Comparison of ENCODE assay signal across 1 cellular context in the genomic region with DNA sequence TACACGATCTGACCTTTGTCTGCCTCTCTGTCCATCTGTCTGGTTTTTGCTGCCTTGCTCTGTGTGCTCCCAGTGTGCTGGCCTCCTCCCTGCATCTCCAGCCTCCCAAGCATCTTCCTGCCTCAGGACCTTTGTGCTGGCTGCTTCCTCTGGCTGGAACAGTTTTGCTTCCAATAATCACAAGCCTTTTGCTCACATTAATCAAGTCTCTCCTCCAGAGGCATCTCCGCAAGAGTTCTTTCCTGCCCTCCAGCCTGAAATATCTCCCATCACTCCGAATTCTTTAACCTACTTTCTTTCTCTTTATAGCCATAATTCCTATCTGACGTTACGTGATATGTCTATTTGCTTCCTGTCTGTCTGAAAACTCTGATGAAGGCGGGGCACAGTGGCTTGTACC.
TF ChIP-seq lines count a peak whose summit lies in the region.

No MANE protein-coding gene starts in this region.

TF ChIP-seq in WTC11, 78 proteins besides CTCF, POLR2A, EP300 and RAD21 (continued from another document):
- TF ChIP-seq, protein P1, sequence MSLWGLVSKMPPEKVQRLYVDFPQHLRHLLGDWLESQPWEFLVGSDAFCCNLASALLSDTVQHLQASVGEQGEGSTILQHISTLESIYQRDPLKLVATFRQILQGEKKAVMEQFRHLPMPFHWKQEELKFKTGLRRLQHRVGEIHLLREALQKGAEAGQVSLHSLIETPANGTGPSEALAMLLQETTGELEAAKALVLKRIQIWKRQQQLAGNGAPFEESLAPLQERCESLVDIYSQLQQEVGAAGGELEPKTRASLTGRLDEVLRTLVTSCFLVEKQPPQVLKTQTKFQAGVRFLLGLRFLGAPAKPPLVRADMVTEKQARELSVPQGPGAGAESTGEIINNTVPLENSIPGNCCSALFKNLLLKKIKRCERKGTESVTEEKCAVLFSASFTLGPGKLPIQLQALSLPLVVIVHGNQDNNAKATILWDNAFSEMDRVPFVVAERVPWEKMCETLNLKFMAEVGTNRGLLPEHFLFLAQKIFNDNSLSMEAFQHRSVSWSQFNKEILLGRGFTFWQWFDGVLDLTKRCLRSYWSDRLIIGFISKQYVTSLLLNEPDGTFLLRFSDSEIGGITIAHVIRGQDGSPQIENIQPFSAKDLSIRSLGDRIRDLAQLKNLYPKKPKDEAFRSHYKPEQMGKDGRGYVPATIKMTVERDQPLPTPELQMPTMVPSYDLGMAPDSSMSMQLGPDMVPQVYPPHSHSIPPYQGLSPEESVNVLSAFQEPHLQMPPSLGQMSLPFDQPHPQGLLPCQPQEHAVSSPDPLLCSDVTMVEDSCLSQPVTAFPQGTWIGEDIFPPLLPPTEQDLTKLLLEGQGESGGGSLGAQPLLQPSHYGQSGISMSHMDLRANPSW (CRISPR knock-in tag; conservative IDR thresholded peaks at IDR 0.05; ENCODE audit: low read depth) = no peak
- TF ChIP-seq, protein P2, sequence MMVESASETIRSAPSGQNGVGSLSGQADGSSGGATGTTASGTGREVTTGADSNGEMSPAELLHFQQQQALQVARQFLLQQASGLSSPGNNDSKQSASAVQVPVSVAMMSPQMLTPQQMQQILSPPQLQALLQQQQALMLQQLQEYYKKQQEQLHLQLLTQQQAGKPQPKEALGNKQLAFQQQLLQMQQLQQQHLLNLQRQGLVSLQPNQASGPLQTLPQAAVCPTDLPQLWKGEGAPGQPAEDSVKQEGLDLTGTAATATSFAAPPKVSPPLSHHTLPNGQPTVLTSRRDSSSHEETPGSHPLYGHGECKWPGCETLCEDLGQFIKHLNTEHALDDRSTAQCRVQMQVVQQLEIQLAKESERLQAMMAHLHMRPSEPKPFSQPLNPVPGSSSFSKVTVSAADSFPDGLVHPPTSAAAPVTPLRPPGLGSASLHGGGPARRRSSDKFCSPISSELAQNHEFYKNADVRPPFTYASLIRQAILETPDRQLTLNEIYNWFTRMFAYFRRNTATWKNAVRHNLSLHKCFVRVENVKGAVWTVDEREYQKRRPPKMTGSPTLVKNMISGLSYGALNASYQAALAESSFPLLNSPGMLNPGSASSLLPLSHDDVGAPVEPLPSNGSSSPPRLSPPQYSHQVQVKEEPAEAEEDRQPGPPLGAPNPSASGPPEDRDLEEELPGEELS (CRISPR knock-in tag; IDR thresholded peaks at IDR 0.05) = no peak
- TF ChIP-seq, protein P3, sequence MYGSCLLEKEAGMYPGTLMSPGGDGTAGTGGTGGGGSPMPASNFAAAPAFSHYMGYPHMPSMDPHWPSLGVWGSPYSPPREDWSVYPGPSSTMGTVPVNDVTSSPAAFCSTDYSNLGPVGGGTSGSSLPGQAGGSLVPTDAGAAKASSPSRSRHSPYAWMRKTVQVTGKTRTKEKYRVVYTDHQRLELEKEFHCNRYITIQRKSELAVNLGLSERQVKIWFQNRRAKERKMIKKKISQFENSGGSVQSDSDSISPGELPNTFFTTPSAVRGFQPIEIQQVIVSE (CRISPR knock-in tag; IDR thresholded peaks at IDR 0.05; ENCODE audit: borderline replicate concordance) = no peak
- no peak for TF ChIP-seq ZNF219 (CRISPR knock-in tag; IDR thresholded peaks at IDR 0.05; ENCODE audit: borderline replicate concordance)
- no peak for TF ChIP-seq IRF2 (CRISPR knock-in tag; IDR thresholded peaks at IDR 0.05; ENCODE audit: borderline replicate concordance, low read depth)
- TF ChIP-seq TCF7 (CRISPR knock-in tag; IDR thresholded peaks at IDR 0.05; ENCODE audit: low read depth) = no peak
- no peak for TF ChIP-seq GRHL2 (CRISPR knock-in tag; IDR thresholded peaks at IDR 0.05; ENCODE audit: insufficient replicate concordance, severe bottlenecking)
- no peak for TF ChIP-seq JUN (CRISPR knock-in tag; IDR thresholded peaks at IDR 0.05)
